16 cellular contexts compared by ENCODE assay signal in genomic region chr3:122893282-122893681, GRCh38.
A peak's percentile ranks its signal among the peaks of the same experiment; 100 is the strongest.
DNase-seq lines count a peak whose midpoint lies in the region; ATAC-seq and TF ChIP-seq lines count a peak whose summit lies in the region.
"Had no signal": no experiment of that assay in that cellular context is flagged by ENCODE, and none has a peak within 500 bp of the region (broad histone marks: within the 10 kb centered on the region; RNA-seq: fewer than 3 reads in every experiment).

No MANE protein-coding gene starts in this region.

- no peak overlapping the region for H3K27ac Mint-ChIP-seq in activated CD4-positive, alpha-beta T cell treated with anti-CD3 and anti-CD28 coated beads, Interleukin-2, amount 10 ng/mL, durations not matched to agents 7 days and 5 days
- H3K27ac Mint-ChIP-seq in stimulated activated effector memory CD8-positive, alpha-beta T cell treated with anti-CD3 and anti-CD28 coated beads, Interleukin-12 subunit alpha, Interleukin-12 subunit beta, amount 100 ng/mL, for 72 hours, result peak overlapping the region; percentile 18
- H3K27ac Mint-ChIP-seq: activated naive CD8-positive, alpha-beta T cell; nephron progenitor cell had no signal

- H3K27ac ChIP-seq in sigmoid colon, result no peak overlapping the region
- H3K27ac ChIP-seq: colonic mucosa, tibial artery had no signal

- H3K4me1 Mint-ChIP-seq in activated CD4-positive, alpha-beta T cell treated with anti-CD3 and anti-CD28 coated beads, Interleukin-2, amount 10 ng/mL, durations not matched to agents 7 days and 5 days, result peaks cover 29% of the 10 kb centered on the region
- peaks cover 10% of the 10 kb centered on the region for H3K4me1 Mint-ChIP-seq in stimulated activated effector memory CD8-positive, alpha-beta T cell treated with anti-CD3 and anti-CD28 coated beads, Interleukin-12 subunit alpha, Interleukin-12 subunit beta, amount 100 ng/mL, for 72 hours

- H3K36me3 ChIP-seq in sigmoid colon, result no peaks in the 10 kb centered on the region
- H3K36me3 ChIP-seq: colonic mucosa, tibial artery had no signal

- H3K36me3 Mint-ChIP-seq in activated CD4-positive, alpha-beta T cell treated with anti-CD3 and anti-CD28 coated beads, Interleukin-2, amount 10 ng/mL, durations not matched to agents 7 days and 5 days (ENCODE audit: low read depth), result no peaks in the 10 kb centered on the region
- H3K36me3 Mint-ChIP-seq in stimulated activated effector memory CD8-positive, alpha-beta T cell treated with anti-CD3 and anti-CD28 coated beads, Interleukin-12 subunit alpha, Interleukin-12 subunit beta, amount 100 ng/mL, for 72 hours, result no peaks in the 10 kb centered on the region
- H3K36me3 Mint-ChIP-seq: activated naive CD8-positive, alpha-beta T cell had no signal

- WGBS in sigmoid colon, 2 donors, result 80 to 86% methylated on average over 8 of the region's 8 CpGs

- POLR2A ChIA-PET in activated CD4-positive, alpha-beta T cell treated with anti-CD3 and anti-CD28 coated beads, Interleukin-2, amount 10 ng/mL, durations not matched to agents 7 days and 5 days (lab: Charles Lee), result no interaction called here

- no peaks in the 10 kb centered on the region for H3K9me3 Mint-ChIP-seq in activated CD4-positive, alpha-beta T cell treated with anti-CD3 and anti-CD28 coated beads, Interleukin-2, amount 10 ng/mL, durations not matched to agents 7 days and 5 days
- H3K9me3 Mint-ChIP-seq in stimulated activated effector memory CD8-positive, alpha-beta T cell treated with anti-CD3 and anti-CD28 coated beads, Interleukin-12 subunit alpha, Interleukin-12 subunit beta, amount 100 ng/mL, for 72 hours, result no peaks in the 10 kb centered on the region
- H3K9me3 Mint-ChIP-seq: nephron progenitor cell had no signal

- H3K9me3 ChIP-seq in sigmoid colon, result no peaks in the 10 kb centered on the region
- H3K9me3 ChIP-seq: colonic mucosa, tibial artery had no signal

- H3K4me3 ChIP-seq in sigmoid colon, result no peak overlapping the region
- H3K4me3 ChIP-seq: colonic mucosa, tibial artery had no signal

- ATAC-seq in HG02981 (IDR thresholded peaks at IDR 0.05; ENCODE audit: unreplicated experiment), result peak; percentile 50
- ATAC-seq in stimulated activated effector memory CD8-positive, alpha-beta T cell treated with anti-CD3 and anti-CD28 coated beads, Interleukin-12 subunit alpha, Interleukin-12 subunit beta, amount 100 ng/mL, for 72 hours, result peak; percentile 94
- ATAC-seq: left colon had no signal

- DNase-seq in activated CD4-positive, alpha-beta T cell treated with anti-CD3 and anti-CD28 coated beads, Interleukin-2, amount 10 ng/mL, durations not matched to agents 7 days and 5 days, result peak; percentile 21
- DNase-seq in activated CD4-positive, alpha-beta T cell treated with anti-CD3 and anti-CD28 coated beads for 4 hours, result no peak
- DNase-seq in astrocyte of the hippocampus (ENCODE audit: low read depth, low spot score) (peak; percentile 9), sigmoid colon (no peak), dedifferentiated amniotic fluid mesenchymal stem cell (ENCODE audit: extremely low spot score) (no peak), NCI-H1105 (lab: John Stamatoyannopoulos, UW) (no peak)
- no peak for DNase-seq in stimulated activated effector memory CD8-positive, alpha-beta T cell treated with anti-CD3 and anti-CD28 coated beads, Interleukin-12 subunit alpha, Interleukin-12 subunit beta, amount 100 ng/mL, for 72 hours (ENCODE audit: low spot score in 2 of 2)
- DNase-seq: ACHN; activated CD4-positive, CD25-positive, alpha-beta regulatory T cell treated with anti-CD3 and anti-CD28 coated beads, Interleukin-2, amount 50 U/mL, for 72 hours; colonic mucosa; left colon; NCI-H524; nephron progenitor cell; tibial artery had no signal

- no peak for TF ChIP-seq POLR2A in sigmoid colon (IDR thresholded peaks at IDR 0.05)

- no peak for TF ChIP-seq CTCF in sigmoid colon (IDR thresholded peaks at IDR 0.05)

- CTCF ChIA-PET in activated CD4-positive, alpha-beta T cell treated with anti-CD3 and anti-CD28 coated beads, Interleukin-2, amount 10 ng/mL, durations not matched to agents 7 days and 5 days (lab: Charles Lee), result no interaction called here

- intact Hi-C loops in sigmoid colon (cut with DNase I), result no loop called here

- no peak overlapping the region for H3K4me3 Mint-ChIP-seq in activated CD4-positive, alpha-beta T cell treated with anti-CD3 and anti-CD28 coated beads, Interleukin-2, amount 10 ng/mL, durations not matched to agents 7 days and 5 days
- no peak overlapping the region for H3K4me3 Mint-ChIP-seq in stimulated activated effector memory CD8-positive, alpha-beta T cell treated with anti-CD3 and anti-CD28 coated beads, Interleukin-12 subunit alpha, Interleukin-12 subunit beta, amount 100 ng/mL, for 72 hours
- H3K4me3 Mint-ChIP-seq: activated naive CD8-positive, alpha-beta T cell; nephron progenitor cell had no signal

- no peak for TF ChIP-seq EP300 in sigmoid colon (IDR thresholded peaks at IDR 0.05)

- peaks cover 0 to 26% (median 18%) of the 10 kb centered on the region in 4 donors for H3K4me1 ChIP-seq in sigmoid colon
- H3K4me1 ChIP-seq: colonic mucosa had no signal

- peaks cover 19% of the 10 kb centered on the region for H3K27me3 Mint-ChIP-seq in activated CD4-positive, alpha-beta T cell treated with anti-CD3 and anti-CD28 coated beads, Interleukin-2, amount 10 ng/mL, durations not matched to agents 7 days and 5 days
- H3K27me3 Mint-ChIP-seq: activated naive CD8-positive, alpha-beta T cell had no signal

- no peaks in the 10 kb centered on the region for H3K27me3 ChIP-seq in sigmoid colon
- H3K27me3 ChIP-seq: colonic mucosa, tibial artery had no signal

Comparison
In these comparisons a context has a peak if more than half of its experiments do, and no peak if none do; other contexts are left out.
1. DNase-seq: peak in activated CD4-positive, alpha-beta T cell treated with anti-CD3 and anti-CD28 coated beads, Interleukin-2, amount 10 ng/mL, durations not matched to agents 7 days and 5 days (single experiment) and astrocyte of the hippocampus (single experiment); none in activated CD4-positive, alpha-beta T cell treated with anti-CD3 and anti-CD28 coated beads for 4 hours (0 of 2), stimulated activated effector memory CD8-positive, alpha-beta T cell treated with anti-CD3 and anti-CD28 coated beads, Interleukin-12 subunit alpha, Interleukin-12 subunit beta, amount 100 ng/mL, for 72 hours (0 of 2), sigmoid colon (single experiment), dedifferentiated amniotic fluid mesenchymal stem cell (single experiment) and NCI-H1105 (single experiment).